15 cellular contexts compared by ENCODE assay signal in genomic region chr20:44526129-44526528, GRCh38. TPM values are rescaled to one million over a fixed set of nuclear protein-coding genes. Genes with fewer than 3 reads are reported as not detected.
DNase-seq lines count a peak whose midpoint lies in the region; ATAC-seq and TF ChIP-seq lines count a peak whose summit lies in the region.
"Had no signal": no experiment of that assay in that cellular context is flagged by ENCODE, and none has a peak within 500 bp of the region (broad histone marks: within the 10 kb centered on the region; RNA-seq: fewer than 3 reads in every experiment).

No MANE protein-coding gene starts in this region.

- H3K4me1 ChIP-seq in HCT116 (ENCODE audit: control insufficient read depth in 1 of 2, insufficient read depth in 2 of 2, low read length in 2 of 2) (peaks cover 5 to 29% of the 10 kb centered on the region in 2 experiments), trophoblast cell (ENCODE audit: control insufficient read depth in 1 of 2, insufficient read depth in 2 of 2, low read length in 2 of 2) (peaks cover 9 to 10% of the 10 kb centered on the region in 2 experiments), gastrocnemius medialis (peaks cover under 1 to 7% of the 10 kb centered on the region in 2 donors)

- H3K27me3 ChIP-seq in HCT116 (ENCODE audit: insufficient read depth, low read length) (no peaks in the 10 kb centered on the region), trophoblast cell (ENCODE audit: insufficient read depth, low read length) (no peaks in the 10 kb centered on the region), gastrocnemius medialis (no peaks in the 10 kb centered on the region)

- no peak for TF ChIP-seq RAD21 in HCT116 (IDR thresholded peaks at IDR 0.05; ENCODE audit: low read depth)

- H4K8ac ChIP-seq in trophoblast cell (ENCODE audit: low read depth, low read length) = peak overlapping the region; percentile 69

- RAD21 ChIA-PET in HCT116 (lab: Charles Lee; ENCODE audit: low non-redundant PET in 1 of 2, low total read pairs in 2 of 2, uncharacterized antibody in 2 of 2, unreplicated experiment in 2 of 2) = no interaction called here

- peaks cover 7% of the 10 kb centered on the region for H3K79me2 ChIP-seq in HCT116 (ENCODE audit: insufficient read depth, low read length)
- H3K79me2 ChIP-seq in trophoblast cell (ENCODE audit: control insufficient read depth, insufficient read depth, low read length, poor library complexity) = peaks cover 6% of the 10 kb centered on the region

- peak overlapping the region; percentile 72 for H2BK5ac ChIP-seq in trophoblast cell (ENCODE audit: low read depth, low read length, poor library complexity)

- no peak overlapping the region for H3K23ac ChIP-seq in trophoblast cell (ENCODE audit: low read length)

- H3K4ac ChIP-seq in trophoblast cell (ENCODE audit: low read depth, low read length) = no peak overlapping the region

- H3K14ac ChIP-seq in trophoblast cell (ENCODE audit: low read length) = peak overlapping the region; percentile 42

- no peaks in the 10 kb centered on the region for H4K20me1 ChIP-seq in HCT116 (ENCODE audit: insufficient read depth)

- no peak overlapping the region for H2AFZ ChIP-seq in HCT116 (ENCODE audit: low read depth, low read length, poor library complexity, severe bottlenecking)
- no peak overlapping the region for H2AFZ ChIP-seq in trophoblast cell (ENCODE audit: insufficient read depth, low read length, poor library complexity)

- H3K27ac ChIP-seq in HCT116 (ENCODE audit: low read depth, low read length) (no peak overlapping the region), RWPE1 (peak overlapping the region; percentile 83), trophoblast cell (ENCODE audit: low read depth, low read length) (peak overlapping the region; percentile 71), gastrocnemius medialis (no peak overlapping the region)

- ATAC-seq in HCT116 = no peak
- ATAC-seq in gastrocnemius medialis = no peak
- no peak for ATAC-seq in HG02610 (IDR thresholded peaks at IDR 0.05; ENCODE audit: unreplicated experiment)
- no peak for ATAC-seq in stimulated activated memory B cell treated with anti-CD40 and anti-IgM and Interleukin-4, amounts not matched to agents 10 μg/mL and 1 μg/mL and 100 μg/mL, for 72 hours

- H3K4me2 ChIP-seq in HCT116 (ENCODE audit: low read length) = peak overlapping the region; percentile 61
- H3K4me2 ChIP-seq in trophoblast cell (ENCODE audit: low read length) = no peak overlapping the region

- TF ChIP-seq POLR2A in HCT116 (IDR thresholded peaks at IDR 0.05; ENCODE audit: borderline replicate concordance, extremely low read depth, insufficient read depth, insufficient read length) = no peak
- no peak for TF ChIP-seq POLR2A in erythroblast (IDR thresholded peaks at IDR 0.05; ENCODE audit: low read length)
- TF ChIP-seq POLR2A in gastrocnemius medialis (IDR thresholded peaks at IDR 0.05) = no peak

- H3K18ac ChIP-seq in trophoblast cell (ENCODE audit: low read length) = no peak overlapping the region

- POLR2A ChIA-PET in HCT116 (lab: Charles Lee) = no interaction called here
- POLR2A ChIA-PET in RWPE1 (lab: Yijun Ruan, JAX; ENCODE audit: low non-redundant PET) = interaction anchor here (0.6 to 1.2 kb wide), 2 partner anchors 26 to 158 kb away, joined by 5 to 8 read pairs; no protein-coding TSS in a partner anchor

- H3K79me1 ChIP-seq in trophoblast cell (ENCODE audit: low read length) = peaks cover 14% of the 10 kb centered on the region

- H3K4me1 Mint-ChIP-seq in stimulated activated memory B cell treated with anti-CD40 and anti-IgM and Interleukin-4, amounts not matched to agents 10 μg/mL and 1 μg/mL and 100 μg/mL, for 72 hours = peaks cover 13% of the 10 kb centered on the region

- H3K9ac ChIP-seq in HCT116 (ENCODE audit: low read length) = no peak overlapping the region
- H3K9ac ChIP-seq in trophoblast cell (ENCODE audit: low read length) = no peak overlapping the region

- WGBS in trophoblast cell (ENCODE audit: extremely low coverage, insufficient coverage, insufficient read length) = no CpG with 5 or more reads among the region's 6 CpGs

- H2BK120ac ChIP-seq in trophoblast cell (ENCODE audit: insufficient read depth, low read length, poor library complexity) = peak overlapping the region; percentile 82

- TF ChIP-seq CTCF in HCT116 (IDR thresholded peaks at IDR 0.05 in 2 of 3, conservative IDR thresholded peaks at IDR 0.05 in 1 of 3; ENCODE audit: borderline replicate concordance in 1 of 3, insufficient read depth in 1 of 3, low read depth in 2 of 3, low read length in 2 of 3) (no peak), RWPE1 (conservative IDR thresholded peaks at IDR 0.05; ENCODE audit: low read depth) (no peak), gastrocnemius medialis (IDR thresholded peaks at IDR 0.05 in 4 of 5, conservative IDR thresholded peaks at IDR 0.05 in 1 of 5) (no peak)

- H3K9me3 ChIP-seq in HCT116 (ENCODE audit: control insufficient read depth in 1 of 2, insufficient read depth in 1 of 2, low read depth in 1 of 2, low read length in 2 of 2) = no peaks in the 10 kb centered on the region
- H3K9me3 ChIP-seq in trophoblast cell (ENCODE audit: insufficient read depth, low read depth, low read length) = no peaks in the 10 kb centered on the region
- H3K9me3 ChIP-seq in gastrocnemius medialis = no peaks in the 10 kb centered on the region

- peak overlapping the region; percentile 43 for H2BK12ac ChIP-seq in trophoblast cell (ENCODE audit: low read length)

- no peaks in the 10 kb centered on the region for H3K36me3 Mint-ChIP-seq in stimulated activated memory B cell treated with anti-CD40 and anti-IgM and Interleukin-4, amounts not matched to agents 10 μg/mL and 1 μg/mL and 100 μg/mL, for 72 hours
- H3K36me3 Mint-ChIP-seq: naive B cell had no signal

- H3K9me2 ChIP-seq in HCT116 (ENCODE audit: insufficient read depth) = no peaks in the 10 kb centered on the region

- H4K12ac ChIP-seq in trophoblast cell (ENCODE audit: low read depth, low read length) = no peak overlapping the region

- intact Hi-C loops in HCT116 (cut with micrococcal nuclease) = no loop called here
- intact Hi-C loops in gastrocnemius medialis (cut with DNase I; ENCODE audit: low total_unique reads) = loop anchor here (1.0 kb wide), 1 partner anchor 24 kb away; no protein-coding TSS in a partner anchor

- no peaks in the 10 kb centered on the region for H3K27me3 Mint-ChIP-seq in stimulated activated memory B cell treated with anti-CD40 and anti-IgM and Interleukin-4, amounts not matched to agents 10 μg/mL and 1 μg/mL and 100 μg/mL, for 72 hours
- H3K27me3 Mint-ChIP-seq: activated CD4-positive, alpha-beta T cell treated with anti-CD3 and anti-CD28 coated beads, Interleukin-2, amount 10 ng/mL, durations not matched to agents 7 days and 5 days; CD4-positive, alpha-beta T cell; naive B cell had no signal

- no peak overlapping the region for H2AK5ac ChIP-seq in trophoblast cell (ENCODE audit: low read length)

- H3K36me3 ChIP-seq in HCT116 (ENCODE audit: control insufficient read depth in 1 of 2, insufficient read depth in 2 of 2, low read length in 2 of 2) = no peaks in the 10 kb centered on the region
- H3K36me3 ChIP-seq in trophoblast cell (ENCODE audit: control insufficient read depth in 1 of 2, insufficient read depth in 2 of 2, low read length in 2 of 2) = no peaks in the 10 kb centered on the region
- no peaks in the 10 kb centered on the region for H3K36me3 ChIP-seq in gastrocnemius medialis

- H3K9me3 Mint-ChIP-seq in stimulated activated memory B cell treated with anti-CD40 and anti-IgM and Interleukin-4, amounts not matched to agents 10 μg/mL and 1 μg/mL and 100 μg/mL, for 72 hours = no peaks in the 10 kb centered on the region
- H3K9me3 Mint-ChIP-seq: activated CD4-positive, alpha-beta T cell treated with anti-CD3 and anti-CD28 coated beads, Interleukin-2, amount 10 ng/mL, durations not matched to agents 7 days and 5 days; CD4-positive, alpha-beta T cell; naive B cell had no signal

- no TSS peak for BruUV-seq in HCT116 (replicated peaks; lab: Mats Ljungman, UMichigan)

- peak overlapping the region; percentile 75 for H4K91ac ChIP-seq in trophoblast cell (ENCODE audit: low read depth, low read length)

- peak; percentile 22 for DNase-seq in HCT116 (ENCODE audit: low read depth, low spot score)
- peak; percentile 49 for DNase-seq in RWPE1 (ENCODE audit: low spot score)
- peak; percentile 24 to 46 for DNase-seq in erythroblast (lab: John Stamatoyannopoulos, UW)
- peak; percentile 32 to 67 for DNase-seq in trophoblast cell
- DNase-seq in gastrocnemius medialis = no peak
- DNase-seq in C1 segment of cervical spinal cord (lab: John Stamatoyannopoulos, UW) = no peak
- DNase-seq: activated CD4-positive, alpha-beta T cell treated with anti-CD3 and anti-CD28 coated beads, Interleukin-2, amount 10 ng/mL, durations not matched to agents 7 days and 5 days; CD4-positive, alpha-beta T cell; foreskin melanocyte; Kasumi-1; naive B cell; NCI-H2107; T-helper 1 cell had no signal

- in situ Hi-C loops in gastrocnemius medialis (cut with MboI; ENCODE audit: low sequenced_read_pairs in 4 of 4) = loop anchor here (25.0 kb wide), 2 partner anchors 139 to 211 kb away; partner anchors contain the start of gene KCNK15 (in 1 of the 4)

- H3K27ac Mint-ChIP-seq in stimulated activated memory B cell treated with anti-CD40 and anti-IgM and Interleukin-4, amounts not matched to agents 10 μg/mL and 1 μg/mL and 100 μg/mL, for 72 hours = no peak overlapping the region
- H3K27ac Mint-ChIP-seq: activated CD4-positive, alpha-beta T cell treated with anti-CD3 and anti-CD28 coated beads, Interleukin-2, amount 10 ng/mL, durations not matched to agents 7 days and 5 days; CD4-positive, alpha-beta T cell had no signal

- no peak overlapping the region for H3K4me3 ChIP-seq in HCT116 (replicated peaks in 1 of 2; ENCODE audit: low read depth in 1 of 2, low read length in 2 of 2)
- no peak overlapping the region for H3K4me3 ChIP-seq in trophoblast cell (ENCODE audit: low read depth, low read length)
- H3K4me3 ChIP-seq in gastrocnemius medialis = no peak overlapping the region

- CTCF ChIA-PET in HCT116 (lab: Charles Lee) = no interaction called here
- CTCF ChIA-PET in RWPE1 (lab: Yijun Ruan, JAX) = no interaction called here

- H3K4me3 Mint-ChIP-seq in stimulated activated memory B cell treated with anti-CD40 and anti-IgM and Interleukin-4, amounts not matched to agents 10 μg/mL and 1 μg/mL and 100 μg/mL, for 72 hours = no peak overlapping the region
- H3K4me3 Mint-ChIP-seq: activated CD4-positive, alpha-beta T cell treated with anti-CD3 and anti-CD28 coated beads, Interleukin-2, amount 10 ng/mL, durations not matched to agents 7 days and 5 days; CD4-positive, alpha-beta T cell had no signal

RNA-seq across cellular contexts. Expression of gene SERINC3, which starts 4.3 kb away (rescaled TPM):
- total RNA-seq in HCT116 (2021; ENCODE audit: unreplicated experiment) (56.8 TPM), gastrocnemius medialis (100 to 1,000 TPM in 3 of 4 donors, 10 to 100 TPM in 1; 93.3 to 174 (median 139) TPM)
- polyA plus RNA-seq in HCT116 (2012) = 60.9 and 67.4 TPM in 2 replicates
- polyA plus RNA-seq in trophoblast cell (2013) = 91.9 and 98.8 TPM in 2 replicates

RNA-seq across cellular contexts. Expression of gene TTPAL, which starts 50.5 kb away (rescaled TPM):
- 20.4 TPM for total RNA-seq in HCT116 (2021; ENCODE audit: unreplicated experiment)
- 6.0 and 6.2 TPM in 2 replicates for polyA plus RNA-seq in HCT116 (2012)
- polyA plus RNA-seq in trophoblast cell (2013) = 8.4 and 8.8 TPM in 2 replicates
- 1 to 10 TPM; 3.5 to 5.0 (median 4.7) TPM for total RNA-seq in gastrocnemius medialis

RNA-seq across cellular contexts. Expression of gene PKIG, which starts 56.2 kb away (rescaled TPM):
- total RNA-seq in HCT116 (2021; ENCODE audit: unreplicated experiment) (20.1 TPM), gastrocnemius medialis (100 to 1,000 TPM in 2 of 4 donors, 10 to 100 TPM in 2; 72.9 to 153 (median 100) TPM)
- polyA plus RNA-seq in HCT116 (2012) = 16.8 and 18.8 TPM in 2 replicates
- 27.2 and 27.9 TPM in 2 replicates for polyA plus RNA-seq in trophoblast cell (2013)

Comparison
In these comparisons a context has a peak if more than half of its experiments do, and no peak if none do; other contexts are left out.
1. DNase-seq: peak in HCT116 (single experiment), RWPE1 (single experiment), erythroblast (2 of 2) and trophoblast cell (2 of 2); none in gastrocnemius medialis (0 of 2) and C1 segment of cervical spinal cord (0 of 14).
2. H3K27ac ChIP-seq: peak in RWPE1 (single experiment) and trophoblast cell (single experiment); none in HCT116 (single experiment) and gastrocnemius medialis (0 of 4).